19 cellular contexts compared by ENCODE assay signal in genomic region chr3:141933421-141934300, GRCh38. TPM values are rescaled to one million over a fixed set of nuclear protein-coding genes. Genes with fewer than 3 reads are reported as not detected.
A peak's percentile ranks its signal among the peaks of the same experiment; 100 is the strongest.
DNase-seq lines count a peak whose midpoint lies in the region; ATAC-seq, FAIRE-seq and TF ChIP-seq lines count a peak whose summit lies in the region.
"Had no signal": no experiment of that assay in that cellular context is flagged by ENCODE, and none has a peak within 500 bp of the region (broad histone marks: within the 10 kb centered on the region; RNA-seq: fewer than 3 reads in every experiment).

No MANE protein-coding gene starts in this region.

- 67% methylated on average over 15 of the region's 16 CpGs for WGBS in K562 (ENCODE audit: insufficient coverage, low coverage, missing lambda C conversion rate)

- H3K9ac ChIP-seq in DND-41 (ENCODE audit: low read depth, low read length) = no peak overlapping the region
- H3K9ac ChIP-seq in K562 (ENCODE audit: insufficient read depth in 1 of 2, low read depth in 2 of 2, low read length in 2 of 2) = no peak overlapping the region

- H3K79me2 ChIP-seq in DND-41 (ENCODE audit: insufficient read depth, low read length) (no peaks in the 10 kb centered on the region), K562 (ENCODE audit: control insufficient read depth, insufficient read depth, low read length) (no peaks in the 10 kb centered on the region)

- no peak for TF ChIP-seq EP300 in K562 (IDR thresholded peaks at IDR 0.05; ENCODE audit: low read length)

- no peaks in the 10 kb centered on the region for H3K9me1 ChIP-seq in K562 (ENCODE audit: control insufficient read depth, insufficient read depth, low read length)

- H3K27me3 ChIP-seq in DND-41 (ENCODE audit: insufficient read depth, low read length, poor library complexity) (no peaks in the 10 kb centered on the region), K562 (ENCODE audit: control insufficient read depth in 2 of 2, insufficient read depth in 2 of 2, low read length in 2 of 2) (no peaks in the 10 kb centered on the region)
- H3K27me3 ChIP-seq: esophagus muscularis mucosa had no signal

- TF ChIP-seq POLR2A in K562 (conservative IDR thresholded peaks at IDR 0.05) = no peak

- DNase-seq in DND-41 (no peak), K562 (ENCODE audit: extremely low read depth in 1 of 4, low spot score in 3 of 4) (no peak), posterior vena cava (ENCODE audit: low spot score) (peak; percentile 12), NCI-H748 treated with DMSO at 0.1 percent for 48 hours (lab: John Stamatoyannopoulos, UW) (no peak), H4 (ENCODE audit: low spot score) (no peak)
- peak; percentile 73 for DNase-seq in Jurkat, Clone E6-1 (ENCODE audit: low read depth, low spot score)
- DNase-seq: activated CD4-positive, alpha-beta memory T cell treated with anti-CD3 and anti-CD28 coated beads, Interleukin-2, amount 10 ng/mL, durations not matched to agents 7 days and 5 days; Calu3; caudate nucleus; HFFc6; naive B cell; NCI-H1436 treated with DMSO at 0.1 percent for 48 hours; NCI-H226; stimulated activated CD4-positive, alpha-beta T cell treated with anti-CD3 and anti-CD28 coated beads, Interleukin-4, amount 100 ng/mL, for 24 hours had no signal

- H2AFZ ChIP-seq in DND-41 (ENCODE audit: low read depth, low read length) = no peak overlapping the region
- no peak overlapping the region for H2AFZ ChIP-seq in K562 (ENCODE audit: low read depth, low read length)

- CTCF ChIA-PET in K562 (lab: Yijun Ruan, JAX; ENCODE audit: low intra/inter-chr PET ratio) = no interaction called here

- H3K36me3 ChIP-seq in DND-41 (ENCODE audit: insufficient read depth, low read length) (peaks cover 16% of the 10 kb centered on the region), K562 (ENCODE audit: control insufficient read depth, insufficient read depth, low read length) (no peaks in the 10 kb centered on the region)
- H3K36me3 ChIP-seq: esophagus muscularis mucosa had no signal

- H3K27ac ChIP-seq in DND-41 (ENCODE audit: low read length) (no peak overlapping the region), K562 (ENCODE audit: extremely low read depth, low read depth, low read length) (no peak overlapping the region)
- H3K27ac ChIP-seq: esophagus muscularis mucosa had no signal

- intact Hi-C loops in K562 (cut with micrococcal nuclease) (no loop called here), posterior vena cava (cut with DNase I) (no loop called here)

- in situ Hi-C loops in K562 (cut with MboI) = no loop called here

- no peak for TF ChIP-seq RAD21 in K562 (CRISPR knock-in tag; conservative IDR thresholded peaks at IDR 0.05 in 1 of 2, IDR thresholded peaks at IDR 0.05 in 1 of 2)

- no peak overlapping the region for H3K4me2 ChIP-seq in DND-41 (ENCODE audit: insufficient read depth, low read length)
- no peak overlapping the region for H3K4me2 ChIP-seq in K562 (ENCODE audit: insufficient read depth, low read length)
- H3K4me2 ChIP-seq: smooth muscle cell had no signal

- POLR2A ChIA-PET in K562 (lab: Yijun Ruan, JAX) = interaction anchor here (1.3 kb wide), 1 partner anchor 20 kb away, joined by 3 read pairs; no protein-coding TSS in a partner anchor

- BruUV-seq in K562 (replicated peaks; lab: Mats Ljungman, UMichigan) = no TSS peak

- TF ChIP-seq CTCF in DND-41 (IDR thresholded peaks at IDR 0.05; ENCODE audit: borderline replicate concordance, extremely low read depth, low read length, poor library complexity, severe bottlenecking) = no peak
- no peak for TF ChIP-seq CTCF in K562 (IDR thresholded peaks at IDR 0.05 in 2 of 3, conservative IDR thresholded peaks at IDR 0.05 in 1 of 3; ENCODE audit: insufficient read depth in 2 of 3, low read depth in 1 of 3, low read length in 3 of 3)

- H3K9me3 ChIP-seq in DND-41 (ENCODE audit: insufficient read depth, low read length, severe bottlenecking) = no peaks in the 10 kb centered on the region
- no peaks in the 10 kb centered on the region for H3K9me3 ChIP-seq in K562 (replicated peaks; ENCODE audit: control insufficient read depth, insufficient read depth, low read depth, low read length)
- H3K9me3 ChIP-seq: esophagus muscularis mucosa had no signal

- no peak overlapping the region for H3K4me3 ChIP-seq in DND-41 (ENCODE audit: low read depth in 1 of 2, low read length in 2 of 2)
- H3K4me3 ChIP-seq in Jurkat, Clone E6-1 (ENCODE audit: low read length) = no peak overlapping the region
- no peak overlapping the region for H3K4me3 ChIP-seq in K562
- H3K4me3 ChIP-seq: esophagus muscularis mucosa, GM12878, smooth muscle cell had no signal

- FAIRE-seq in K562 (lab: Jason Lieb, UNC) = peak; percentile 57
- FAIRE-seq: G401.6, GM12878 had no signal

- H4K20me1 ChIP-seq in DND-41 (ENCODE audit: insufficient read depth, low read length) = no peaks in the 10 kb centered on the region
- no peaks in the 10 kb centered on the region for H4K20me1 ChIP-seq in K562 (replicated peaks; ENCODE audit: control insufficient read depth, insufficient read depth, low read length)

- ATAC-seq in DND-41 (ENCODE audit: insufficient read depth, low read depth) (peak; percentile 60), K562 (no peak), HG03135 (IDR thresholded peaks at IDR 0.05; ENCODE audit: unreplicated experiment) (no peak)
- ATAC-seq: GM12878 had no signal

- H3K4me1 ChIP-seq in DND-41 (ENCODE audit: insufficient read depth, low read length) = no peaks in the 10 kb centered on the region
- peaks cover 0 to 9% of the 10 kb centered on the region in 2 experiments; a peak in 2 of 5 replicates for H3K4me1 ChIP-seq in K562 (replicated peaks in 1 of 2; ENCODE audit: control insufficient read depth in 2 of 2, insufficient read depth in 2 of 2, low read length in 2 of 2)
- H3K4me1 ChIP-seq: esophagus muscularis mucosa had no signal

TF ChIP-seq in K562, 482 proteins besides CTCF, POLR2A, EP300 and RAD21 (continues in another document):
- TF ChIP-seq CC2D1A (IDR thresholded peaks at IDR 0.05) (no peak), SRSF7 (optimal IDR thresholded peaks at IDR 0.05; ENCODE audit: low read depth, low read length) (no peak), TEAD4 (IDR thresholded peaks at IDR 0.05; ENCODE audit: low read length) (no peak), TEAD4 (CRISPR knock-in tag; IDR thresholded peaks at IDR 0.05; ENCODE audit: borderline replicate concordance) (no peak), U2AF2 (optimal IDR thresholded peaks at IDR 0.05; ENCODE audit: low read depth, low read length) (no peak), BCLAF1 (IDR thresholded peaks at IDR 0.05; ENCODE audit: borderline replicate concordance in 1 of 2, control insufficient read depth in 1 of 2, low read depth in 2 of 2, low read length in 1 of 2) (no peak), DPF2 (IDR thresholded peaks at IDR 0.05) (no peak), MXI1 (IDR thresholded peaks at IDR 0.05; ENCODE audit: low read depth, low read length) (no peak), SP1 (CRISPR knock-in tag; IDR thresholded peaks at IDR 0.05) (no peak), SRSF9 (IDR thresholded peaks at IDR 0.05; ENCODE audit: borderline replicate concordance, low read depth, low read length) (no peak), SREBF2 (CRISPR knock-in tag; IDR thresholded peaks at IDR 0.05) (no peak)

RNA-seq across cellular contexts. Expression of gene ATP1B3, which starts 57.2 kb away (rescaled TPM):
- polyA plus RNA-seq in Jurkat, Clone E6-1 (2012; ENCODE audit: insufficient read depth, insufficient read length) = 211 TPM
- total RNA-seq in K562 (2011; cell fraction: chromatin; rRNA removed; ENCODE audit: low replicate concordance) = 155 and 386 TPM in 2 replicates
- total RNA-seq in K562 (2011; cell fraction: nucleolus; rRNA removed) = 130 and 132 TPM in 2 replicates
- total RNA-seq in K562 (2011; cell fraction: nucleoplasm; rRNA removed) = 338 and 395 TPM in 2 replicates
- total RNA-seq in K562 (2014; rRNA removed) = 48.3 and 68.9 TPM in 2 replicates
- total RNA-seq in K562 (2014; rRNA removed; fragmentation: Illumina TruSeq; extraction: Trizol) = 181 and 192 TPM in 2 replicates
- total RNA-seq in K562 (2015; rRNA removed; fragmentation: Illumina TruSeq; extraction: Trizol) = 109 and 113 TPM in 2 replicates
- total RNA-seq in K562 (2021) = 201 and 202 TPM in 2 replicates
- polyA plus RNA-seq in K562 (2011; rRNA removed) = 166 and 168 TPM in 2 replicates
- 60.8 and 184 TPM in 2 replicates for polyA plus RNA-seq in K562 (2011; cell fraction: cytosol; rRNA removed)
- polyA plus RNA-seq in K562 (2011; cell fraction: nucleus; rRNA removed) = 54.2 and 111 TPM in 2 replicates
- 169 and 188 TPM in 2 replicates for polyA plus RNA-seq in K562 (2012)
- 153 and 179 TPM in 2 replicates for polyA plus RNA-seq in K562 (2014; fragmentation: Illumina TruSeq; extraction: Trizol)
- 10 to 100 TPM; 81.6 to 95.3 TPM for polyA plus RNA-seq in K562 (2014; fragmentation: Nextera tagmentation; extraction: Ambion mirVana)
- polyA plus RNA-seq in K562 (2014; rRNA removed) = 107 and 123 TPM in 2 replicates
- 226 and 248 TPM in 2 replicates for polyA minus RNA-seq in K562 (2011; rRNA and poly(A)+ RNA removed)
- 62.8 and 80.9 TPM in 2 replicates for polyA minus RNA-seq in K562 (2011; cell fraction: cytosol; rRNA and poly(A)+ RNA removed)
- 22.8 and 33.3 TPM in 2 replicates for polyA minus RNA-seq in K562 (2011; cell fraction: nucleus; rRNA and poly(A)+ RNA removed)
- total RNA-seq in posterior vena cava = 100 to 1,000 TPM; 119 to 127 TPM
- total RNA-seq in H4 (2014; rRNA removed; shearing (Covaris generic)) = 131 and 132 TPM in 2 replicates

Comparison
In these comparisons a context has a peak if more than half of its experiments do, and no peak if none do; other contexts are left out.
1. DNase-seq: peak in Jurkat, Clone E6-1 (single experiment) and posterior vena cava (single experiment); none in DND-41 (single experiment), K562 (0 of 4), NCI-H748 treated with DMSO at 0.1 percent for 48 hours (single experiment) and H4 (single experiment).